In genomic region chr4:17773125-17773698, GRCh38 we compare ENCODE assay signal across 18 cellular contexts. TPM values are rescaled to one million over a fixed set of nuclear protein-coding genes. Genes with fewer than 3 reads are reported as not detected.
A peak's percentile ranks its signal among the peaks of the same experiment; 100 is the strongest.
DNase-seq lines count a peak whose midpoint lies in the region; ATAC-seq and TF ChIP-seq lines count a peak whose summit lies in the region.
"Had no signal": no experiment of that assay in that cellular context is flagged by ENCODE, and none has a peak within 500 bp of the region (broad histone marks: within the 10 kb centered on the region; RNA-seq: fewer than 3 reads in every experiment).

No MANE protein-coding gene starts in this region.

- BruUV-seq in A673 (replicated peaks; lab: Mats Ljungman, UMichigan) (no TSS peak), PC-3 (replicated peaks; lab: Mats Ljungman, UMichigan) (no TSS peak)

- no peak for ATAC-seq in PC-3
- ATAC-seq in GM19351 (IDR thresholded peaks at IDR 0.05; ENCODE audit: unreplicated experiment) = no peak
- ATAC-seq in HG02870 (IDR thresholded peaks at IDR 0.05; ENCODE audit: unreplicated experiment) = no peak

- H3K36me3 ChIP-seq in A673 (ENCODE audit: insufficient read depth, low read length, poor library complexity, severe bottlenecking) (no peaks in the 10 kb centered on the region), PC-3 (ENCODE audit: low read depth, low read length) (no peaks in the 10 kb centered on the region)
- H3K36me3 ChIP-seq: BLaER1, HAP-1 had no signal

- CTCF ChIA-PET in A673 (lab: Charles Lee) (no interaction called here), PC-3 (lab: Charles Lee) (no interaction called here)

- no peaks in the 10 kb centered on the region for H3K9me3 ChIP-seq in A673 (ENCODE audit: low read depth, low read length, poor library complexity, severe bottlenecking)
- no peaks in the 10 kb centered on the region for H3K9me3 ChIP-seq in PC-3 (ENCODE audit: low read length)
- H3K9me3 ChIP-seq: BLaER1, HAP-1 had no signal

- no peaks in the 10 kb centered on the region for H3K79me2 ChIP-seq in PC-3 (ENCODE audit: low read length)

- H3K9ac ChIP-seq in PC-3 (ENCODE audit: low read length) = no peak overlapping the region
- H3K9ac ChIP-seq: BLaER1, GM23248 had no signal

- H3K27me3 ChIP-seq in A673 (replicated peaks; ENCODE audit: insufficient read depth, low read depth, low read length, poor library complexity) = no peaks in the 10 kb centered on the region
- H3K27me3 ChIP-seq in PC-3 (ENCODE audit: low read length) = no peaks in the 10 kb centered on the region
- H3K27me3 ChIP-seq: BLaER1 had no signal

- DNase-seq in A673 (ENCODE audit: low spot score) = peak; percentile 7
- DNase-seq in NCI-H128 (lab: John Stamatoyannopoulos, UW; ENCODE audit: unreplicated experiment) = peak; percentile 2
- DNase-seq in PC-3 = peak; percentile 35
- DNase-seq in left kidney (ENCODE audit: low read depth, low spot score) = peak; percentile 21
- no peak for DNase-seq in effector CD4-positive, alpha-beta T cell
- DNase-seq: Calu3; CD4-positive, alpha-beta memory T cell; GM23248; NCI-H187; NCI-H446; NCI-H526 treated with DMSO at 0.1 percent for 48 hours; SHP77 had no signal

- no peak overlapping the region for H3K4me3 ChIP-seq in A673 (ENCODE audit: low read depth, low read length, poor library complexity, severe bottlenecking)
- H3K4me3 ChIP-seq in PC-3 (ENCODE audit: low read length) = no peak overlapping the region
- H3K4me3 ChIP-seq: BLaER1, GM23248, HAP-1, SK-N-MC had no signal

- H3K27ac ChIP-seq in A673 (ENCODE audit: low read depth, low read length, poor library complexity, severe bottlenecking) (no peak overlapping the region), PC-3 (ENCODE audit: low read length) (no peak overlapping the region)
- H3K27ac ChIP-seq: BLaER1, GM23248, SK-N-MC had no signal

- TF ChIP-seq CTCF in A673 (conservative IDR thresholded peaks at IDR 0.05; ENCODE audit: low read depth, low read length) (no peak), PC-3 (conservative IDR thresholded peaks at IDR 0.05; ENCODE audit: low read depth, low read length) (no peak)

- H3K4me2 ChIP-seq in PC-3 (ENCODE audit: low read length) = no peak overlapping the region
- H3K4me2 ChIP-seq: BLaER1 had no signal

- H2AFZ ChIP-seq in PC-3 (ENCODE audit: low read length) = no peak overlapping the region
- H2AFZ ChIP-seq: GM23248 had no signal

- no peaks in the 10 kb centered on the region for H3F3A ChIP-seq in PC-3 (ENCODE audit: low read length, unreplicated experiment)

- H3K9me2 ChIP-seq in PC-3 (replicated peaks; ENCODE audit: low read length) = no peaks in the 10 kb centered on the region

- POLR2A ChIA-PET in A673 (lab: Charles Lee; ENCODE audit: low non-redundant PET) = no interaction called here
- POLR2A ChIA-PET in PC-3 (lab: Charles Lee; ENCODE audit: unreplicated experiment) = no interaction called here

- intact Hi-C loops in A673 (cut with micrococcal nuclease; ENCODE audit: unreplicated experiment) = no loop called here
- intact Hi-C loops in PC-3 (cut with micrococcal nuclease) = no loop called here

- H3K4me1 ChIP-seq in A673 (ENCODE audit: insufficient read depth, low read length, poor library complexity, severe bottlenecking) = no peaks in the 10 kb centered on the region
- 0 out of 2 replicates have a peak, but pooled peaks cover 8% of the 10 kb centered on the region for H3K4me1 ChIP-seq in PC-3 (ENCODE audit: insufficient read depth, low read length)
- H3K4me1 ChIP-seq: BLaER1, HAP-1 had no signal

- no peaks in the 10 kb centered on the region for H4K20me1 ChIP-seq in PC-3 (ENCODE audit: low read length)
- H4K20me1 ChIP-seq: BLaER1 had no signal

RNA-seq across cellular contexts. Expression of gene FAM184B, which starts 8.2 kb away (rescaled TPM):
- total RNA-seq in A673 (2021) = 0.15 and 0.26 TPM in 2 replicates
- 0.47 and 0.81 TPM in 2 replicates for total RNA-seq in PC-3 (2014; rRNA removed)
- total RNA-seq: CD4-positive, alpha-beta memory T cell; GM23248; OCI-LY7 had no signal

RNA-seq across cellular contexts. Expression of gene DCAF16, which starts 37.3 kb away (rescaled TPM):
- total RNA-seq in A673 (2021) (59.5 and 60.2 TPM in 2 replicates), PC-3 (2014; rRNA removed) (25.5 and 26.1 TPM in 2 replicates)

RNA-seq across cellular contexts. Expression of gene NCAPG, which starts 37.6 kb away (rescaled TPM):
- total RNA-seq in A673 (2021) (105 and 122 TPM in 2 replicates), PC-3 (2014; rRNA removed) (25.9 and 27.6 TPM in 2 replicates)
